Comparison of ENCODE assay signal across 8 cellular contexts in the genomic region with DNA sequence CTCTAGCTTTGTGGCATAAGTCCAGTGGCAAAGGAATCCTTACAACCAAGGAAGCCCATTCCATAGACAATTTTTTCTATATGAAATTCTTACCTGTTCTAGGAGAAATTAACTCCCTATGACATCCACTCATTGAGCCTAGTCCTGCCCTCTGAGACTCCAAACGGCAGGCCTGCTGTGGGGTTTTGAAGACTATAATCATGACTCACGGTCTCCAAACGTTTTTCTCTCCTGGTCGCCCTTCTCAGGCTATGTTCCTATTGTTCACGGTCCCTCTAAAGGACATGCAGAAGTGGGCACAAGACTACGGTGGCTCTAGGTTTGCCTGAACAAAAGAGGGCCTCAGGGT. TPM values are rescaled to one million over a fixed set of nuclear protein-coding genes. Genes with fewer than 3 reads are reported as not detected.
A peak's percentile ranks its signal among the peaks of the same experiment; 100 is the strongest.
DNase-seq lines count a peak whose midpoint lies in the region; ATAC-seq and TF ChIP-seq lines count a peak whose summit lies in the region.

No MANE protein-coding gene starts in this region.

- DNase-seq in SJCRH30 (no peak), fibroblast of mammary gland (ENCODE audit: low read depth) (peak; percentile 18), skeletal muscle cell (ENCODE audit: low read depth) (no peak), midbrain (lab: John Stamatoyannopoulos, UW) (no peak), G401 (ENCODE audit: low spot score) (no peak), C1 segment of cervical spinal cord (lab: John Stamatoyannopoulos, UW) (no peak)

- no peaks in the 10 kb centered on the region for H3K9me3 ChIP-seq in SJCRH30 (replicated peaks)

- H3K36me3 ChIP-seq in SJCRH30 = peaks cover 37% of the 10 kb centered on the region

- H3K4me3 ChIP-seq in SJCRH30 (peak overlapping the region; percentile 77), fibroblast of mammary gland (ENCODE audit: control insufficient read depth, low read depth, low read length) (peak overlapping the region; percentile 95), skeletal muscle cell (ENCODE audit: low read depth, low read length) (peak overlapping the region; percentile 91)

- no peaks in the 10 kb centered on the region for H3K27me3 ChIP-seq in SJCRH30

- in situ Hi-C loops in G401 (cut with HindIII; ENCODE audit: low sequenced_read_pairs) = no loop called here

- no peak for TF ChIP-seq CTCF in fibroblast of mammary gland (conservative IDR thresholded peaks at IDR 0.05; ENCODE audit: control insufficient read depth, insufficient read depth, low read depth, low read length)

- ATAC-seq in GM18502 (IDR thresholded peaks at IDR 0.05; ENCODE audit: poor library complexity, unreplicated experiment) = peak; percentile 9
- ATAC-seq in HG03378 (IDR thresholded peaks at IDR 0.05; ENCODE audit: unreplicated experiment) = no peak

- peaks cover 12% of the 10 kb centered on the region for H3K4me1 ChIP-seq in SJCRH30

- peak overlapping the region; percentile 53 for H3K27ac ChIP-seq in SJCRH30

RNA-seq across cellular contexts. Expression of gene EXOSC3, which starts 0.6 kb away (rescaled TPM):
- total RNA-seq in SJCRH30 (2014; rRNA removed; shearing (Covaris generic)) = 78.4 and 82.2 TPM in 2 replicates
- 65.3 and 86.5 TPM in 2 replicates for total RNA-seq in G401 (2014; rRNA removed; shearing (Covaris generic))

RNA-seq across cellular contexts. Expression of gene DCAF10, which starts 16.3 kb away (rescaled TPM):
- 11.5 and 15.7 TPM in 2 replicates for total RNA-seq in SJCRH30 (2014; rRNA removed; shearing (Covaris generic))
- 7.6 and 16.5 TPM in 2 replicates for total RNA-seq in G401 (2014; rRNA removed; shearing (Covaris generic))

RNA-seq across cellular contexts. Expression of gene TRMT10B, which starts 30.7 kb away (rescaled TPM):
- 0.43 and 0.53 TPM in 2 replicates for total RNA-seq in SJCRH30 (2014; rRNA removed; shearing (Covaris generic))
- total RNA-seq in G401 (2014; rRNA removed; shearing (Covaris generic)) = 1.9 and 2.1 TPM in 2 replicates
